ENCODE assay signal across 12 cellular contexts in the genomic region with DNA sequence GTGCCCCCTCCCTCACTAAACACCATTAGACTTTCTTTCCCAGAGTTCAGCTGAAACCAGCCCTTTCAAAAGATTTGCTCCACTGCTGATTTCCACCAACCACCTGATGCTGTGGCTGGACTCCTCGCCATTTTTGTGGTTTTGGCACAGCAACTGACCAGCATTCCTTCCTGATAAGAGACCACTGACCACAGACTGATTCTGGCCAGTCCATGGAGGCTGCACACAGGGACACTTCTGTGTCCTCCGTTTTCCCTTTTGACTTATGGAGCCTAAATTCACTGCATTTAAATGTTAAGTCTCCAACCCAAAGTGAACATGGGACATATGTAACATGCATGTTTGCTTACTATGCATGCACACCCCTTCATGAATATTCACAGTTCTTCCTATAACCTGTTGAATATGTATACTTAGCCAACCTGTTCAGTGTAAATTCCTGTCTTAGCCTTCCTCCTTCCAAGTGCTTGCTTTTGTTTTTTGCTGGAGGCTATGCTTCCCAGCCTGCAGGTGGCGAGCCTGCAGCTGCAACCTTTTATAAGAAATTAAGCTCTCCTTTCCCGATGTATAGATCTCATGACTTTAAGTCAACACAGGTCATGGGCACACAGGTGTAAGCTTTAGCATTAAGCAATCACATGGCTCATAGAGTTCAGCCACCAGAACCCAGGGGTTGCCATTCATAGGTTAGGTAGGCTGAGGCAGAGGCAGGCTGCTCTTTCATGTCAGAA.
DNase-seq lines count a peak whose midpoint lies in the region; ATAC-seq and TF ChIP-seq lines count a peak whose summit lies in the region.
"Had no signal": no experiment of that assay in that cellular context is flagged by ENCODE, and none has a peak within 500 bp of the region (broad histone marks: within the 10 kb centered on the region; RNA-seq: fewer than 3 reads in every experiment).

No MANE protein-coding gene starts in this region.

- peak; percentile 4 for DNase-seq in NCI-H1092 treated with DMSO at 0.1 percent for 48 hours (lab: John Stamatoyannopoulos, UW)
- DNase-seq in NCI-H1092 (lab: John Stamatoyannopoulos, UW), result no peak
- DNase-seq in NCI-H146 (lab: John Stamatoyannopoulos, UW), result peak; percentile 73
- peak; percentile 51 to 78 for DNase-seq in cardiac fibroblast (ENCODE audit: low read depth in 2 of 2)
- peak; percentile 70 for DNase-seq in non-pigmented ciliary epithelial cell (ENCODE audit: low read depth)
- no peak for DNase-seq in cerebellum (ENCODE audit: low spot score)
- DNase-seq in activated naive CD4-positive, alpha-beta T cell treated with Interleukin-2 at 50 U/mL for 16 hours, result no peak
- DNase-seq: activated naive CD4-positive, alpha-beta T cell; glutamatergic neuron; MG63; T1000 had no signal

- peak; percentile 40 for TF ChIP-seq CTCF in cardiac fibroblast (IDR thresholded peaks at IDR 0.05; ENCODE audit: low read depth, low read length)

- no peak overlapping the region for H3K4me3 ChIP-seq in cardiac fibroblast (replicated peaks in 1 of 2; ENCODE audit: low read depth in 2 of 2, low read length in 2 of 2)
- H3K4me3 ChIP-seq: MG63 had no signal

- ATAC-seq in HG02763 (IDR thresholded peaks at IDR 0.05; ENCODE audit: unreplicated experiment), result no peak

Comparison
In these comparisons a context has a peak if more than half of its experiments do, and no peak if none do; other contexts are left out.
1. DNase-seq: peak in NCI-H1092 treated with DMSO at 0.1 percent for 48 hours (single experiment), NCI-H146 (single experiment), cardiac fibroblast (2 of 2) and non-pigmented ciliary epithelial cell (single experiment); none in NCI-H1092 (single experiment), cerebellum (single experiment) and activated naive CD4-positive, alpha-beta T cell treated with Interleukin-2 at 50 U/mL for 16 hours (single experiment).